8 cellular contexts compared by ENCODE assay signal in genomic region chr1:214445846-214446614, GRCh38.
DNase-seq lines count a peak whose midpoint lies in the region; TF ChIP-seq lines count a peak whose summit lies in the region.

No MANE protein-coding gene starts in this region.

- H3K4me1 ChIP-seq in HUES64 (ENCODE audit: insufficient read depth, low read length): peaks cover 69% of the 10 kb centered on the region

- H3K4me1 Mint-ChIP-seq in activated T-helper 2 cell treated with anti-CD3 and anti-CD28 coated beads, Interferon-gamma antibody, Interleukin-2, Interleukin-4, amounts not matched to agents 10 μg/mL and 5 μg/mL and 100 μg/mL, durations not matched to agents 14 hours and 24 hours and 36 hours (ENCODE audit: low read depth): peaks cover 74% of the 10 kb centered on the region

- intact Hi-C loops in activated T-helper 2 cell treated with anti-CD3 and anti-CD28 coated beads, Interferon-gamma antibody, Interleukin-2, Interleukin-4, amounts not matched to agents 10 μg/mL and 5 μg/mL and 100 μg/mL, durations not matched to agents 14 hours and 24 hours and 36 hours (cut with micrococcal nuclease): loop anchor here (1.0 to 2.0 kb wide), 2 partner anchors 8 to 105 kb away; partner anchors contain the start of gene PTPN14

- CTCF ChIA-PET in GM10248 (lab: Yijun Ruan, JAX): no interaction called here

- no peak for TF ChIP-seq CTCF in AG09319 (IDR thresholded peaks at IDR 0.05; ENCODE audit: low read depth, low read length)
- no peak for TF ChIP-seq CTCF in GM13976 (IDR thresholded peaks at IDR 0.05; ENCODE audit: borderline replicate concordance, control extremely low read depth, extremely low read depth, insufficient read depth, missing control alignments)
- TF ChIP-seq CTCF in GM10248 (IDR thresholded peaks at IDR 0.05; ENCODE audit: control extremely low read depth, extremely low read depth, low read depth, missing control alignments): no peak

- no peaks in the 10 kb centered on the region for H3K9me3 ChIP-seq in HUES64 (ENCODE audit: insufficient read depth, low read depth, low read length)

- POLR2A ChIA-PET in GM10248 (lab: Yijun Ruan, JAX): no interaction called here

- DNase-seq in AG09319 (ENCODE audit: extremely low read depth, low read depth): peak; percentile 27
- DNase-seq in activated T-helper 2 cell treated with anti-CD3 and anti-CD28 coated beads, Interferon-gamma antibody, Interleukin-2, Interleukin-4, amounts not matched to agents 10 μg/mL and 5 μg/mL and 100 μg/mL, durations not matched to agents 14 hours and 24 hours and 36 hours (ENCODE audit: low spot score): no peak
- peak; percentile 94 for DNase-seq in kidney glomerular epithelial cell (lab: John Stamatoyannopoulos, UW)
- no peak for DNase-seq in GM13976 (ENCODE audit: low spot score)
- DNase-seq in RPMI8226: no peak
- no peak for DNase-seq in anterior cingulate cortex (lab: John Stamatoyannopoulos, UW)
- DNase-seq in GM10248 (ENCODE audit: extremely low spot score): no peak

- in situ Hi-C loops in GM13976 (cut with MboI; ENCODE audit: low sequenced_read_pairs, unreplicated experiment): no loop called here

- H3K36me3 ChIP-seq in HUES64 (ENCODE audit: insufficient read depth, low read length): peaks cover 7% of the 10 kb centered on the region; the same call in 1 of the 2 replicates

- peak overlapping the region; percentile 24 for H3K4me3 Mint-ChIP-seq in activated T-helper 2 cell treated with anti-CD3 and anti-CD28 coated beads, Interferon-gamma antibody, Interleukin-2, Interleukin-4, amounts not matched to agents 10 μg/mL and 5 μg/mL and 100 μg/mL, durations not matched to agents 14 hours and 24 hours and 36 hours (ENCODE audit: low read depth)

- peak overlapping the region; percentile 68 for H3K9ac ChIP-seq in HUES64 (ENCODE audit: low read depth, low read length)

- H3K36me3 Mint-ChIP-seq in activated T-helper 2 cell treated with anti-CD3 and anti-CD28 coated beads, Interferon-gamma antibody, Interleukin-2, Interleukin-4, amounts not matched to agents 10 μg/mL and 5 μg/mL and 100 μg/mL, durations not matched to agents 14 hours and 24 hours and 36 hours (ENCODE audit: low read depth): peaks cover 46% of the 10 kb centered on the region

- no peaks in the 10 kb centered on the region for H3K27me3 ChIP-seq in HUES64 (ENCODE audit: insufficient read depth, low read length)

- peak overlapping the region; percentile 99 for H3K27ac Mint-ChIP-seq in activated T-helper 2 cell treated with anti-CD3 and anti-CD28 coated beads, Interferon-gamma antibody, Interleukin-2, Interleukin-4, amounts not matched to agents 10 μg/mL and 5 μg/mL and 100 μg/mL, durations not matched to agents 14 hours and 24 hours and 36 hours

- H3K27me3 Mint-ChIP-seq in activated T-helper 2 cell treated with anti-CD3 and anti-CD28 coated beads, Interferon-gamma antibody, Interleukin-2, Interleukin-4, amounts not matched to agents 10 μg/mL and 5 μg/mL and 100 μg/mL, durations not matched to agents 14 hours and 24 hours and 36 hours (ENCODE audit: low read depth): no peaks in the 10 kb centered on the region

- peaks cover 8% of the 10 kb centered on the region for H3K9me3 Mint-ChIP-seq in activated T-helper 2 cell treated with anti-CD3 and anti-CD28 coated beads, Interferon-gamma antibody, Interleukin-2, Interleukin-4, amounts not matched to agents 10 μg/mL and 5 μg/mL and 100 μg/mL, durations not matched to agents 14 hours and 24 hours and 36 hours

- H3K27ac ChIP-seq in HUES64 (ENCODE audit: low read depth, low read length): peak overlapping the region; percentile 83

- no peak overlapping the region for H3K4me3 ChIP-seq in HUES64 (ENCODE audit: low read length)

- WGBS in HUES64: 35% methylated on average over 1 of the region's 2 CpGs

Comparison
In these comparisons a context has a peak if more than half of its experiments do, and no peak if none do; other contexts are left out.
1. DNase-seq: peak in AG09319 (single experiment) and kidney glomerular epithelial cell (single experiment); none in activated T-helper 2 cell treated with anti-CD3 and anti-CD28 coated beads, Interferon-gamma antibody, Interleukin-2, Interleukin-4, amounts not matched to agents 10 μg/mL and 5 μg/mL and 100 μg/mL, durations not matched to agents 14 hours and 24 hours and 36 hours (single experiment), GM13976 (single experiment), RPMI8226 (single experiment), anterior cingulate cortex (0 of 58) and GM10248 (single experiment).